In genomic region chr3:143952569-143953069, GRCh38 we compare ENCODE assay signal across 1 cellular context.
TF ChIP-seq lines count a peak whose summit lies in the region.

No MANE protein-coding gene starts in this region.

TF ChIP-seq in WTC11, 78 proteins besides CTCF, POLR2A, EP300 and RAD21 (continued from another document):
- TF ChIP-seq ZMAT4 (CRISPR knock-in tag; IDR thresholded peaks at IDR 0.05) (no peak), HMGXB4 (CRISPR knock-in tag; IDR thresholded peaks at IDR 0.05) (no peak), ATF1 (CRISPR knock-in tag; IDR thresholded peaks at IDR 0.05) (no peak), E2F5 (CRISPR knock-in tag; IDR thresholded peaks at IDR 0.05) (no peak), SMAD4 (CRISPR knock-in tag; IDR thresholded peaks at IDR 0.05) (no peak), IRF2 (CRISPR knock-in tag; IDR thresholded peaks at IDR 0.05; ENCODE audit: borderline replicate concordance, low read depth) (no peak), CREB1 (CRISPR knock-in tag; IDR thresholded peaks at IDR 0.05) (no peak), MAX (CRISPR knock-in tag; IDR thresholded peaks at IDR 0.05) (no peak), HMGA2 (CRISPR knock-in tag; IDR thresholded peaks at IDR 0.05) (no peak), MLX (CRISPR knock-in tag; IDR thresholded peaks at IDR 0.05) (no peak)
